ENCODE assay signal across 11 cellular contexts in genomic region chr11:34345991-34346480, GRCh38. TPM values are rescaled to one million over a fixed set of nuclear protein-coding genes. Genes with fewer than 3 reads are reported as not detected.
A peak's percentile ranks its signal among the peaks of the same experiment; 100 is the strongest.
DNase-seq lines count a peak whose midpoint lies in the region; ATAC-seq and TF ChIP-seq lines count a peak whose summit lies in the region.
"Had no signal": no experiment of that assay in that cellular context is flagged by ENCODE, and none has a peak within 500 bp of the region (broad histone marks: within the 10 kb centered on the region; RNA-seq: fewer than 3 reads in every experiment).

No MANE protein-coding gene starts in this region.

- H3K4me3 Mint-ChIP-seq in activated T-helper 1 cell treated with anti-CD3 and anti-CD28 coated beads, Interleukin-12 subunit alpha, Interleukin-12 subunit beta, Interleukin-2, Interleukin-4 antibody, amounts not matched to agents 30 ng/mL and 10 ng/mL and 1 ng/mL, durations not matched to agents 14 hours and 24 hours and 36 hours = no peak overlapping the region
- H3K4me3 Mint-ChIP-seq: activated T-cell treated with anti-CD3 and anti-CD28 coated beads, Interleukin-2, amount 50 U/mL, for 4 hours; stimulated activated effector memory CD8-positive, alpha-beta T cell treated with anti-CD3 and anti-CD28 coated beads, Interleukin-12 subunit alpha, Interleukin-12 subunit beta, amount 100 ng/mL, for 72 hours had no signal

- WGBS in testis, 2 donors = 47 to 50% methylated on average over 8 of the region's 8 CpGs

- H3K27me3 ChIP-seq in testis = no peaks in the 10 kb centered on the region

- H3K36me3 ChIP-seq in testis (ENCODE audit: low read depth, missing control alignments) = no peaks in the 10 kb centered on the region

- peaks cover 7% of the 10 kb centered on the region for H3K27me3 Mint-ChIP-seq in activated T-helper 1 cell treated with anti-CD3 and anti-CD28 coated beads, Interleukin-12 subunit alpha, Interleukin-12 subunit beta, Interleukin-2, Interleukin-4 antibody, amounts not matched to agents 30 ng/mL and 10 ng/mL and 1 ng/mL, durations not matched to agents 14 hours and 24 hours and 36 hours (ENCODE audit: insufficient read depth)

- DNase-seq in HT-29 (ENCODE audit: low spot score) = peak; percentile 91
- DNase-seq in cardiac fibroblast (ENCODE audit: low read depth in 2 of 2) = peak; percentile 56 to 65
- peak; percentile 46 for DNase-seq in kidney tubule cell (ENCODE audit: low spot score)
- DNase-seq in testis = peak; percentile 34
- no peak for DNase-seq in NCI-H187 (lab: John Stamatoyannopoulos, UW)
- no peak for DNase-seq in activated T-helper 1 cell treated with anti-CD3 and anti-CD28 coated beads, Interleukin-12 subunit alpha, Interleukin-12 subunit beta, Interleukin-2, Interleukin-4 antibody, amounts not matched to agents 30 ng/mL and 10 ng/mL and 1 ng/mL, durations not matched to agents 14 hours and 24 hours and 36 hours (ENCODE audit: low spot score)
- DNase-seq: activated T-cell treated with anti-CD3 and anti-CD28 coated beads, Interleukin-2, amount 50 U/mL, for 4 hours; NCI-H1436 treated with DMSO at 0.1 percent for 48 hours had no signal

- H3K27ac ChIP-seq in testis = peak overlapping the region in 1 of 2 donors; percentile 44

- no peaks in the 10 kb centered on the region for H3K9me3 ChIP-seq in testis

- H3K4me1 ChIP-seq in testis = peaks cover 18% of the 10 kb centered on the region

- TF ChIP-seq CTCF in cardiac fibroblast (IDR thresholded peaks at IDR 0.05; ENCODE audit: low read depth, low read length) (no peak), testis (IDR thresholded peaks at IDR 0.05) (no peak)

- H3K9me3 Mint-ChIP-seq in activated T-helper 1 cell treated with anti-CD3 and anti-CD28 coated beads, Interleukin-12 subunit alpha, Interleukin-12 subunit beta, Interleukin-2, Interleukin-4 antibody, amounts not matched to agents 30 ng/mL and 10 ng/mL and 1 ng/mL, durations not matched to agents 14 hours and 24 hours and 36 hours = no peaks in the 10 kb centered on the region
- H3K9me3 Mint-ChIP-seq: activated T-cell treated with anti-CD3 and anti-CD28 coated beads, Interleukin-2, amount 50 U/mL, for 4 hours; stimulated activated effector memory CD8-positive, alpha-beta T cell treated with anti-CD3 and anti-CD28 coated beads, Interleukin-12 subunit alpha, Interleukin-12 subunit beta, amount 100 ng/mL, for 72 hours had no signal

- no peak overlapping the region for H3K27ac Mint-ChIP-seq in activated T-helper 1 cell treated with anti-CD3 and anti-CD28 coated beads, Interleukin-12 subunit alpha, Interleukin-12 subunit beta, Interleukin-2, Interleukin-4 antibody, amounts not matched to agents 30 ng/mL and 10 ng/mL and 1 ng/mL, durations not matched to agents 14 hours and 24 hours and 36 hours
- H3K27ac Mint-ChIP-seq: stimulated activated effector memory CD8-positive, alpha-beta T cell treated with anti-CD3 and anti-CD28 coated beads, Interleukin-12 subunit alpha, Interleukin-12 subunit beta, amount 100 ng/mL, for 72 hours had no signal

- intact Hi-C loops in testis (cut with DNase I; ENCODE audit: low total_unique reads) = no loop called here
- intact Hi-C loops in activated T-helper 1 cell treated with anti-CD3 and anti-CD28 coated beads, Interleukin-12 subunit alpha, Interleukin-12 subunit beta, Interleukin-2, Interleukin-4 antibody, amounts not matched to agents 30 ng/mL and 10 ng/mL and 1 ng/mL, durations not matched to agents 14 hours and 24 hours and 36 hours (cut with micrococcal nuclease) = no loop called here

- no peaks in the 10 kb centered on the region for H3K36me3 Mint-ChIP-seq in activated T-helper 1 cell treated with anti-CD3 and anti-CD28 coated beads, Interleukin-12 subunit alpha, Interleukin-12 subunit beta, Interleukin-2, Interleukin-4 antibody, amounts not matched to agents 30 ng/mL and 10 ng/mL and 1 ng/mL, durations not matched to agents 14 hours and 24 hours and 36 hours (ENCODE audit: low read depth)
- H3K36me3 Mint-ChIP-seq: stimulated activated effector memory CD8-positive, alpha-beta T cell treated with anti-CD3 and anti-CD28 coated beads, Interleukin-12 subunit alpha, Interleukin-12 subunit beta, amount 100 ng/mL, for 72 hours had no signal

- TF ChIP-seq POLR2A in testis (IDR thresholded peaks at IDR 0.05) = no peak

- H3K4me1 Mint-ChIP-seq in activated T-helper 1 cell treated with anti-CD3 and anti-CD28 coated beads, Interleukin-12 subunit alpha, Interleukin-12 subunit beta, Interleukin-2, Interleukin-4 antibody, amounts not matched to agents 30 ng/mL and 10 ng/mL and 1 ng/mL, durations not matched to agents 14 hours and 24 hours and 36 hours (ENCODE audit: low read depth) = peaks cover 13% of the 10 kb centered on the region

- ATAC-seq in HG02623 (IDR thresholded peaks at IDR 0.05; ENCODE audit: unreplicated experiment) = no peak
- ATAC-seq in HG03378 (IDR thresholded peaks at IDR 0.05; ENCODE audit: unreplicated experiment) = no peak
- ATAC-seq: activated T-cell treated with anti-CD3 and anti-CD28 coated beads, Interleukin-2, amount 50 U/mL, for 4 hours; stimulated activated effector memory CD8-positive, alpha-beta T cell treated with anti-CD3 and anti-CD28 coated beads, Interleukin-12 subunit alpha, Interleukin-12 subunit beta, amount 100 ng/mL, for 72 hours had no signal

- H3K4me3 ChIP-seq in cardiac fibroblast (replicated peaks in 1 of 2; ENCODE audit: low read depth in 2 of 2, low read length in 2 of 2) (no peak overlapping the region), testis (no peak overlapping the region)

RNA-seq across cellular contexts. Expression of gene ABTB2, which starts 11.8 kb away (rescaled TPM):
- total RNA-seq in HT-29 (2014; rRNA removed; shearing (Covaris generic)) = 26.0 and 27.3 TPM in 2 replicates
- 10 to 100 TPM in 1 of 2 donors, 1 to 10 TPM in 1; 5.8 to 12.1 TPM for total RNA-seq in testis
- polyA plus RNA-seq in testis (ENCODE audit: insufficient read depth, low read depth, low replicate concordance) = 8.9 TPM
- total RNA-seq in activated T-helper 1 cell treated with anti-CD3 and anti-CD28 coated beads, Interleukin-12 subunit alpha, Interleukin-12 subunit beta, Interleukin-2, Interleukin-4 antibody, amounts not matched to agents 30 ng/mL and 10 ng/mL and 1 ng/mL, durations not matched to agents 14 hours and 24 hours and 36 hours = 14.1 and 14.5 TPM in 2 replicates

Comparison
In these comparisons a context has a peak if more than half of its experiments do, and no peak if none do; other contexts are left out.
1. DNase-seq: peak in HT-29 (single experiment), cardiac fibroblast (2 of 2), kidney tubule cell (single experiment) and testis (single experiment); none in NCI-H187 (0 of 2) and activated T-helper 1 cell treated with anti-CD3 and anti-CD28 coated beads, Interleukin-12 subunit alpha, Interleukin-12 subunit beta, Interleukin-2, Interleukin-4 antibody, amounts not matched to agents 30 ng/mL and 10 ng/mL and 1 ng/mL, durations not matched to agents 14 hours and 24 hours and 36 hours (single experiment).